ENCODE assay signal across 8 cellular contexts in the genomic region with DNA sequence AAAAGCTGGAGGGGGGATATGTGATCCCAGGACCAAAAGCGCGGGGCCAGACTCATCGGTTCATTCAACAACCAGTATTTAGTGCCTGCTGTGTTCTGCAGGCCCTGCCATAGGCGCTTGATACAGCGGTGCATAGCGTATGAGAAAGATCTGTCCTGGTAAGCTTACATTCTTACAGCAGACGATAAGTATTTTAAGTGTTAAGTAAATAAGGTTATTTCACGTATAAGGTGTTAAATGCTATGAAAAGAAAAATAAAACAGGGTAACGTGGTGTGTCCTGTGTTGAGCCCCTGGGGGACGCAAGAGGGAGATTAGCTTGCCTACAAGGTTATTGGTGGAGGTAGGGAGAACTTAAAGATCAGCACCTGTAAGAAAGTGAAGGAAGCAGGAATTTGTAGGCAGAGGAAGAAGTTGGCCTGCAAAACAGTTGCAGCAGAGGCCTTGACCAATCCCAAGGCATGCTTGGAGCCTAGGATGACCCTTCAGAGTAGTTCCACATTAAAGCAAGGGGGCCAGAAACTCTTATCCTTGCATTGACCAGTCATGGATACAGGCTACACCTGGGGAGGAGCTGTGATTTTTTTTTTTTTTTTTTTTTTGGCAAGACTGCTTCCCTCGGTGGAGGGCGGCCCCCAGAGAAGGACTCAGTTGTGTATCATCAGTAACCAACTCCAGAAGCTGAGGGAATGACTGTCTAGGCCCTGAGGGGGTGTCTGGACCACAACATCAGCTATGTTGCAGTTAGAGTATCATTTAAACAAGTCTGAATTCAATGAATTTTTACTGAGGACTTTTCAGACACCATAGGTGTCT. TPM values are rescaled to one million over a fixed set of nuclear protein-coding genes. Genes with fewer than 3 reads are reported as not detected.
DNase-seq lines count a peak whose midpoint lies in the region; ATAC-seq and TF ChIP-seq lines count a peak whose summit lies in the region.

No MANE protein-coding gene starts in this region.

- H3K4me1 ChIP-seq in ES-I3 (ENCODE audit: insufficient read depth, low read length) (peaks cover 6% of the 10 kb centered on the region), body of pancreas (peaks cover 13% of the 10 kb centered on the region), lung (ENCODE audit: control insufficient read depth in 2 of 2, insufficient read depth in 2 of 2, low read length in 2 of 2) (peaks cover 2 to 4% of the 10 kb centered on the region in 2 donors), urinary bladder (ENCODE audit: insufficient read depth) (no peaks in the 10 kb centered on the region)

- no peaks in the 10 kb centered on the region for H3K27me3 ChIP-seq in body of pancreas
- no peaks in the 10 kb centered on the region for H3K27me3 ChIP-seq in lung (ENCODE audit: control insufficient read depth, insufficient read depth)

- CTCF ChIA-PET in GM10248 (lab: Yijun Ruan, JAX), result interaction anchor here (1.2 to 2.2 kb wide), 8 partner anchors 13 to 239 kb away, joined by 3 to 6 read pairs (median 4); no protein-coding TSS in a partner anchor

- peak overlapping the region in 1 of 2 donors; percentile 62 for H3K4me3 ChIP-seq in body of pancreas
- H3K4me3 ChIP-seq in lung, result peak overlapping the region; percentile 78
- peak overlapping the region; percentile 66 for H3K4me3 ChIP-seq in urinary bladder (ENCODE audit: low read depth, low read length)

- intact Hi-C loops in body of pancreas (cut with DNase I), result no loop called here

- WGBS in body of pancreas, 2 donors, result 4 to 5% methylated on average over 12 of the region's 12 CpGs
- WGBS in lung, 2 donors, result 12 to 16% methylated on average over 12 of the region's 12 CpGs
- WGBS in urinary bladder, result 14% methylated on average over 12 of the region's 12 CpGs

- ATAC-seq in body of pancreas, result no peak
- ATAC-seq in lung (ENCODE audit: insufficient read depth, low FRiP score), result no peak

- TF ChIP-seq CTCF in body of pancreas (IDR thresholded peaks at IDR 0.05) (peak in 3 of 7 experiments; percentile 15 to 17 (median 16)), lung (IDR thresholded peaks at IDR 0.05; ENCODE audit: control extremely low read depth, extremely low read depth) (no peak), GM10248 (IDR thresholded peaks at IDR 0.05; ENCODE audit: control extremely low read depth, extremely low read depth, low read depth, missing control alignments) (no peak)

- peaks cover 3% of the 10 kb centered on the region; the same call in 1 of the 2 replicates for H3K9me3 ChIP-seq in ES-I3 (ENCODE audit: control insufficient read depth, insufficient read depth, low read length)
- H3K9me3 ChIP-seq in body of pancreas, result peaks cover 0 to 5% (median 0%) of the 10 kb centered on the region in 3 donors
- H3K9me3 ChIP-seq in lung (ENCODE audit: control insufficient read depth in 2 of 2, insufficient read depth in 1 of 2, low read length in 1 of 2), result peaks cover 0 to 5% of the 10 kb centered on the region in 2 donors

- H3K9ac ChIP-seq in ES-I3 (ENCODE audit: low read depth, low read length), result peak overlapping the region; percentile 96; the same call in 1 of the 2 replicates

- no peaks in the 10 kb centered on the region for H3K36me3 ChIP-seq in ES-I3 (ENCODE audit: insufficient read depth, low read length)
- no peaks in the 10 kb centered on the region for H3K36me3 ChIP-seq in body of pancreas (replicated peaks in 1 of 2; ENCODE audit: insufficient read depth in 1 of 2, low read depth in 2 of 2)
- no peaks in the 10 kb centered on the region for H3K36me3 ChIP-seq in lung (ENCODE audit: control insufficient read depth in 2 of 2, insufficient read depth in 2 of 2, low read length in 2 of 2)
- no peaks in the 10 kb centered on the region for H3K36me3 ChIP-seq in urinary bladder (ENCODE audit: insufficient read depth)

- POLR2A ChIA-PET in GM10248 (lab: Yijun Ruan, JAX), result no interaction called here

- DNase-seq in LoVo (ENCODE audit: low spot score) (peak; percentile 49), body of pancreas (no peak), lung (ENCODE audit: low spot score) (no peak), GM10248 (ENCODE audit: extremely low spot score) (no peak), NCI-H748 (lab: John Stamatoyannopoulos, UW; ENCODE audit: unreplicated experiment) (no peak)
- DNase-seq in activated effector memory CD4-positive, alpha-beta T cell treated with anti-CD3 and anti-CD28 coated beads, Interleukin-2, amount 50 U/mL, for 16 hours, result no peak

- no peak for TF ChIP-seq POLR2A in body of pancreas (IDR thresholded peaks at IDR 0.05)

- H3K27ac ChIP-seq in body of pancreas (peak overlapping the region; percentile 97 to 100 (median 100)), lung (ENCODE audit: low read depth in 1 of 2, low read length in 1 of 2) (peak overlapping the region; percentile 97 to 99), urinary bladder (ENCODE audit: low read depth) (peak overlapping the region; percentile 98)

RNA-seq across cellular contexts. Expression of a gene that starts 0.5 kb away (rescaled TPM):
- total RNA-seq in body of pancreas (10 to 100 TPM in 1 of 2 donors, 1 to 10 TPM in 1; 1.3 to 20.8 TPM), lung (1 to 10 TPM; 3.2 to 6.9 TPM), urinary bladder (2.7 TPM)
- polyA plus RNA-seq in lung (1 to 10 TPM; 2.0 to 3.7 TPM), urinary bladder (3.3 TPM)

RNA-seq across cellular contexts. Expression of a gene that starts 26.7 kb away (rescaled TPM):
- total RNA-seq in body of pancreas (10 to 100 TPM in 1 of 2 donors, 1 to 10 TPM in 1; 7.6 to 10.9 TPM), lung (10 to 100 TPM; 10.8 to 14.9 TPM), urinary bladder (6.8 TPM)
- polyA plus RNA-seq in lung (10 to 100 TPM; 13.8 to 19.8 TPM), urinary bladder (5.8 TPM)
